ENCODE assay signal across 8 cellular contexts in genomic region chr7:1087952-1088920, GRCh38. TPM values are rescaled to one million over a fixed set of nuclear protein-coding genes. Genes with fewer than 3 reads are reported as not detected.
DNase-seq lines count a peak whose midpoint lies in the region; ATAC-seq and TF ChIP-seq lines count a peak whose summit lies in the region.

Gene GPER1 (plus strand): TSS chr7:1088113. CDS start chr7:1091729, 3,616 bp downstream.

- BruUV-seq in Panc1 (replicated peaks; lab: Mats Ljungman, UMichigan) = no TSS peak

- H3K9me3 ChIP-seq in Panc1 (ENCODE audit: control insufficient read depth, insufficient read depth, low read depth, low read length) (no peaks in the 10 kb centered on the region), ectodermal cell (ENCODE audit: control insufficient read depth, low read length) (no peaks in the 10 kb centered on the region), mesodermal cell (ENCODE audit: control insufficient read depth, low read length) (no peaks in the 10 kb centered on the region)

- CTCF ChIA-PET in Panc1 (lab: Charles Lee) = interaction anchor here (0.6 to 0.7 kb wide), 2 partner anchors 10 to 51 kb away, joined by 3 to 5 read pairs; no protein-coding TSS in a partner anchor

- in situ Hi-C loops in Panc1 (cut with HindIII; ENCODE audit: low pct_unique_long_range_greater_than_20kb, low sequenced_read_pairs) = no loop called here

- intact Hi-C loops in Panc1 (cut with micrococcal nuclease; ENCODE audit: unreplicated experiment) = no loop called here

- no peak for TF ChIP-seq CTCF in GM12864 (IDR thresholded peaks at IDR 0.05; ENCODE audit: low read depth, low read length, missing control alignments)
- TF ChIP-seq CTCF in Panc1 (IDR thresholded peaks at IDR 0.05) = no peak

- H3K36me3 ChIP-seq in Panc1 (ENCODE audit: control insufficient read depth, insufficient read depth, low read length) (no peaks in the 10 kb centered on the region), ectodermal cell (ENCODE audit: control insufficient read depth, insufficient read depth, low read length) (no peaks in the 10 kb centered on the region), mesodermal cell (ENCODE audit: control insufficient read depth, insufficient read depth, low read length) (peaks cover 11% of the 10 kb centered on the region)

- ATAC-seq in Panc1 (peak; percentile 68), HG03457 (IDR thresholded peaks at IDR 0.05; ENCODE audit: unreplicated experiment) (no peak), GM21447 (IDR thresholded peaks at IDR 0.05; ENCODE audit: unreplicated experiment) (no peak)

- DNase-seq in GM12864 (ENCODE audit: low read depth) (no peak), Panc1 (ENCODE audit: low read depth, low spot score) (no peak), NCI-H2171 treated with DMSO at 0.1 percent for 48 hours (lab: John Stamatoyannopoulos, UW) (no peak)
- no peak for DNase-seq in NK-92 treated with Interleukin-12 subunit alpha and Interleukin-12 subunit beta, amount 100 ng/mL, for 24 hours (lab: John Stamatoyannopoulos, UW)

- WGBS in ectodermal cell, 2 experiments = 53 to 54% methylated on average over 28 of the region's 28 CpGs
- WGBS in mesodermal cell (ENCODE audit: insufficient coverage in 2 of 2), 2 experiments = 50 to 53% methylated on average over 23 to 26 of the region's 28 CpGs

- POLR2A ChIA-PET in Panc1 (lab: Charles Lee) = interaction anchor here (0.5 kb wide), 1 partner anchor 113 kb away, joined by 7 read pairs; the partner anchor contains the start of gene COX19

- H3K27ac ChIP-seq in Panc1 (ENCODE audit: low read length) = peak within 1 kb of the TSS; percentile 74
- H3K27ac ChIP-seq in ectodermal cell (ENCODE audit: insufficient read depth, low read depth, low read length, poor library complexity, severe bottlenecking) = no peak within 1 kb of the TSS
- H3K27ac ChIP-seq in mesodermal cell (ENCODE audit: low read depth, low read length, severe bottlenecking) = peak within 1 kb of the TSS; percentile 70

- H3K27me3 ChIP-seq in Panc1 (ENCODE audit: control insufficient read depth, insufficient read depth, low read length) (no peaks in the 10 kb centered on the region), ectodermal cell (ENCODE audit: control insufficient read depth, insufficient read depth, low read length, poor library complexity, severe bottlenecking) (no peaks in the 10 kb centered on the region)

- peak within 1 kb of the TSS; percentile 43 for H3K4me3 ChIP-seq in GM12864 (ENCODE audit: low read depth, low read length)
- H3K4me3 ChIP-seq in Panc1 (ENCODE audit: low read depth in 2 of 2, low read length in 2 of 2) = peak within 1 kb of the TSS; percentile 48 to 70
- peak within 1 kb of the TSS; percentile 25 for H3K4me3 ChIP-seq in ectodermal cell (ENCODE audit: insufficient read depth, low read depth, low read length)
- H3K4me3 ChIP-seq in mesodermal cell (ENCODE audit: extremely low read depth, insufficient read depth, low read length, poor library complexity, severe bottlenecking) = peak within 1 kb of the TSS; percentile 32

- H3K4me1 ChIP-seq in Panc1 (ENCODE audit: control insufficient read depth, insufficient read depth, low read length) (peaks cover 32% of the 10 kb centered on the region), ectodermal cell (ENCODE audit: control insufficient read depth, insufficient read depth, low read length) (peaks cover 22% of the 10 kb centered on the region), mesodermal cell (ENCODE audit: control insufficient read depth, insufficient read depth, low read length, poor library complexity, severe bottlenecking) (peaks cover 41% of the 10 kb centered on the region)

RNA-seq across cellular contexts. Expression of gene GPER1, which starts in this region (rescaled TPM):
- 2.9 TPM for total RNA-seq in Panc1 (2021; ENCODE audit: unreplicated experiment)
- 3.9 TPM for polyA plus RNA-seq in Panc1 (2012; ENCODE audit: insufficient read length)
- polyA plus RNA-seq in ectodermal cell (2013, experiment 1 of 4) = 2.6 TPM
- 2.9 TPM for polyA plus RNA-seq in ectodermal cell (2013, experiment 2 of 4)
- 2.6 TPM for polyA plus RNA-seq in ectodermal cell (2013, experiment 3 of 4)
- 3.2 TPM for polyA plus RNA-seq in ectodermal cell (2013, experiment 4 of 4)
- 4.8 TPM for polyA plus RNA-seq in mesodermal cell (2013, experiment 1 of 2)
- 7.1 TPM for polyA plus RNA-seq in mesodermal cell (2013, experiment 2 of 2)
